In genomic region chr6:27214126-27214601, GRCh38 we compare ENCODE assay signal across 12 cellular contexts. TPM values are rescaled to one million over a fixed set of nuclear protein-coding genes. Genes with fewer than 3 reads are reported as not detected.
DNase-seq lines count a peak whose midpoint lies in the region; FAIRE-seq and TF ChIP-seq lines count a peak whose summit lies in the region.
"Had no signal": no experiment of that assay in that cellular context is flagged by ENCODE, and none has a peak within 500 bp of the region (broad histone marks: within the 10 kb centered on the region; RNA-seq: fewer than 3 reads in every experiment).

No MANE protein-coding gene starts in this region.

- no peak overlapping the region for H3K18ac ChIP-seq in mesenchymal stem cell (ENCODE audit: low read depth in 1 of 2, low read length in 2 of 2)

- H3K4me1 ChIP-seq in BE2C (no peaks in the 10 kb centered on the region), HEK293 (ENCODE audit: control insufficient read depth, insufficient read depth, low read length) (no peaks in the 10 kb centered on the region), astrocyte (ENCODE audit: insufficient read depth, low read length) (no peaks in the 10 kb centered on the region), mesenchymal stem cell (ENCODE audit: control insufficient read depth, insufficient read depth, low read depth, low read length) (peaks cover 3% of the 10 kb centered on the region), Karpas-422 (ENCODE audit: low read length) (no peaks in the 10 kb centered on the region)

- no peaks in the 10 kb centered on the region for H3K4me1 Mint-ChIP-seq in astrocyte (ENCODE audit: low read depth, unreplicated experiment)

- TF ChIP-seq CTCF in BE2C (IDR thresholded peaks at IDR 0.05; ENCODE audit: low read depth, low read length): no peak
- TF ChIP-seq CTCF in HEK293 (tag by site-specific recombination; IDR thresholded peaks at IDR 0.05): no peak; the same call in 1 of the 2 replicates
- no peak for TF ChIP-seq CTCF in astrocyte (IDR thresholded peaks at IDR 0.05; ENCODE audit: insufficient read depth, low read depth, low read length)

- H2BK15ac ChIP-seq in mesenchymal stem cell (ENCODE audit: low read depth, poor library complexity, severe bottlenecking): no peak overlapping the region

- no peaks in the 10 kb centered on the region for H4K20me1 ChIP-seq in astrocyte (ENCODE audit: insufficient read depth, low read length)
- no peaks in the 10 kb centered on the region for H4K20me1 ChIP-seq in Karpas-422 (ENCODE audit: insufficient read depth, low read depth, low read length)

- no peak overlapping the region for H2BK12ac ChIP-seq in mesenchymal stem cell (ENCODE audit: low read length in 2 of 2)

- WGBS in mesenchymal stem cell: 15% methylated on average over 17 of the region's 19 CpGs

- H3K9ac ChIP-seq in astrocyte (ENCODE audit: low read length) (no peak overlapping the region), mesenchymal stem cell (ENCODE audit: low read length) (peak overlapping the region; percentile 77), Karpas-422 (ENCODE audit: low read length) (no peak overlapping the region)

- H3K4me3 ChIP-seq in BE2C (ENCODE audit: low read depth, low read length): peak overlapping the region; percentile 70
- peak overlapping the region; percentile 72 for H3K4me3 ChIP-seq in HEK293 (ENCODE audit: low read depth, low read length)
- H3K4me3 ChIP-seq in astrocyte (ENCODE audit: insufficient read depth, low read depth, low read length): peak overlapping the region; percentile 65
- H3K4me3 ChIP-seq in mesenchymal stem cell (ENCODE audit: insufficient read depth in 1 of 2, low read depth in 1 of 2, low read length in 2 of 2): peak overlapping the region in 1 of 2 experiments; percentile 74
- no peak overlapping the region for H3K4me3 ChIP-seq in Karpas-422 (ENCODE audit: low read length)

- FAIRE-seq in astrocyte (lab: Jason Lieb, UNC): no peak
- FAIRE-seq: GM18507 had no signal

- no peaks in the 10 kb centered on the region for H3K36me3 Mint-ChIP-seq in astrocyte (ENCODE audit: low read depth, unreplicated experiment)

- peak overlapping the region; percentile 62 for H3K27ac Mint-ChIP-seq in astrocyte (ENCODE audit: unreplicated experiment)

- no peak overlapping the region for H3K23ac ChIP-seq in mesenchymal stem cell (ENCODE audit: low read length in 2 of 2)

- H2BK5ac ChIP-seq in mesenchymal stem cell (ENCODE audit: low read depth, low read length, poor library complexity, severe bottlenecking): no peak overlapping the region

- H3K9me3 ChIP-seq in BE2C: no peaks in the 10 kb centered on the region
- no peaks in the 10 kb centered on the region for H3K9me3 ChIP-seq in HEK293 (ENCODE audit: control insufficient read depth, insufficient read depth, low read depth, low read length)
- H3K9me3 ChIP-seq in astrocyte (ENCODE audit: insufficient read depth, low read depth, low read length): no peaks in the 10 kb centered on the region
- no peaks in the 10 kb centered on the region for H3K9me3 ChIP-seq in mesenchymal stem cell (ENCODE audit: control insufficient read depth, low read length)
- H3K9me3 ChIP-seq in Karpas-422 (ENCODE audit: low read length): no peaks in the 10 kb centered on the region

- CTCF ChIA-PET in HEK293 (lab: Yijun Ruan, JAX): interaction anchor here (0.7 to 1.6 kb wide), 8 partner anchors 13 to 694 kb away, joined by 3 to 5 read pairs (median 3); no protein-coding TSS in a partner anchor

- no peaks in the 10 kb centered on the region for H3K9me2 ChIP-seq in Karpas-422 (replicated peaks; ENCODE audit: insufficient read depth, low read length)

- H2AK5ac ChIP-seq in mesenchymal stem cell (ENCODE audit: low read length, severe bottlenecking): no peak overlapping the region

- H3K27me3 ChIP-seq in BE2C (no peaks in the 10 kb centered on the region), astrocyte (ENCODE audit: insufficient read depth, low read length) (no peaks in the 10 kb centered on the region), mesenchymal stem cell (ENCODE audit: control insufficient read depth in 1 of 2, insufficient read depth in 1 of 2, low read length in 2 of 2) (no peaks in the 10 kb centered on the region), Karpas-422 (ENCODE audit: low read length) (no peaks in the 10 kb centered on the region)

- H4K8ac ChIP-seq in mesenchymal stem cell (ENCODE audit: low read length): no peak overlapping the region

- peak overlapping the region; percentile 93 for H3K4me3 Mint-ChIP-seq in astrocyte (ENCODE audit: unreplicated experiment)

- H4K91ac ChIP-seq in mesenchymal stem cell (ENCODE audit: low read length): no peak overlapping the region

- H2AFZ ChIP-seq in astrocyte (ENCODE audit: low read depth, low read length): no peak overlapping the region
- H2AFZ ChIP-seq in mesenchymal stem cell (ENCODE audit: low read depth, low read length): no peak overlapping the region
- no peak overlapping the region for H2AFZ ChIP-seq in Karpas-422 (ENCODE audit: low read length)

- H3K27me3 Mint-ChIP-seq in astrocyte (ENCODE audit: low read depth, unreplicated experiment): no peaks in the 10 kb centered on the region

- H3K4me2 ChIP-seq in astrocyte (ENCODE audit: low read length): peak overlapping the region; percentile 81
- H3K4me2 ChIP-seq in mesenchymal stem cell (ENCODE audit: low read length, poor library complexity, severe bottlenecking): peak overlapping the region; percentile 51
- H3K4me2 ChIP-seq in Karpas-422 (ENCODE audit: low read depth, low read length, poor library complexity, severe bottlenecking): no peak overlapping the region

- H3K36me3 ChIP-seq in BE2C: no peaks in the 10 kb centered on the region
- no peaks in the 10 kb centered on the region; a peak in 1 of 3 replicates for H3K36me3 ChIP-seq in HEK293 (ENCODE audit: control insufficient read depth in 2 of 2, insufficient read depth in 1 of 2, low read length in 2 of 2)
- no peaks in the 10 kb centered on the region for H3K36me3 ChIP-seq in astrocyte (ENCODE audit: insufficient read depth, low read length)
- no peaks in the 10 kb centered on the region for H3K36me3 ChIP-seq in mesenchymal stem cell (ENCODE audit: control insufficient read depth in 1 of 2, insufficient read depth in 2 of 2, low read depth in 1 of 2, low read length in 2 of 2)
- H3K36me3 ChIP-seq in Karpas-422 (ENCODE audit: insufficient read depth, low read length): no peaks in the 10 kb centered on the region

- H3K27ac ChIP-seq in HEK293 (ENCODE audit: extremely low read depth, low read depth, low read length) (no peak overlapping the region), astrocyte (ENCODE audit: low read depth, low read length) (no peak overlapping the region), mesenchymal stem cell (ENCODE audit: low read length, poor library complexity, severe bottlenecking) (no peak overlapping the region), Karpas-422 (ENCODE audit: low read length) (no peak overlapping the region)

- no peak overlapping the region for H3K14ac ChIP-seq in mesenchymal stem cell (ENCODE audit: low read length in 2 of 2)

- H3K9me3 Mint-ChIP-seq in astrocyte (ENCODE audit: unreplicated experiment): peaks cover 3% of the 10 kb centered on the region

- H2BK120ac ChIP-seq in mesenchymal stem cell (ENCODE audit: low read depth, low read length): no peak overlapping the region

- POLR2A ChIA-PET in HEK293 (lab: Yijun Ruan, JAX): interaction anchor here (1.1 to 2.0 kb wide), 3 partner anchors 36 to 82 kb away, joined by 5 to 7 read pairs (median 6); no protein-coding TSS in a partner anchor

- peak; percentile 22 for DNase-seq in BE2C
- no peak for DNase-seq in astrocyte (ENCODE audit: low read depth)
- peak; percentile 29 for DNase-seq in mesenchymal stem cell
- DNase-seq in posterior vena cava (ENCODE audit: low spot score): no peak
- no peak for DNase-seq in Karpas-422
- DNase-seq in mucosa of gallbladder (ENCODE audit: low spot score): no peak
- DNase-seq in NCI-H187 treated with DMSO at 0.1 percent for 48 hours (lab: John Stamatoyannopoulos, UW): no peak
- DNase-seq: COR-L47; stimulated activated CD4-positive, alpha-beta T cell treated with anti-CD3 and anti-CD28 coated beads, Interleukin-12 subunit alpha, Interleukin-12 subunit beta, amount 100 ng/mL, for 4 hours had no signal

- H3K79me2 ChIP-seq in astrocyte (ENCODE audit: insufficient read depth, low read length) (no peaks in the 10 kb centered on the region), Karpas-422 (ENCODE audit: low read length) (no peaks in the 10 kb centered on the region)

- H3K79me1 ChIP-seq in mesenchymal stem cell (replicated peaks; ENCODE audit: low read length, poor library complexity, severe bottlenecking): no peaks in the 10 kb centered on the region

- intact Hi-C loops in posterior vena cava (cut with DNase I): no loop called here

- no peak overlapping the region for H3K4ac ChIP-seq in mesenchymal stem cell (ENCODE audit: low read depth in 1 of 2, low read length in 2 of 2)

TF ChIP-seq in HEK293, 187 proteins besides CTCF, POLR2A, EP300 and RAD21 (continues in another document):
- TF ChIP-seq SP7 (tag by site-specific recombination; IDR thresholded peaks at IDR 0.05) (no peak), ZNF580 (tag by site-specific recombination; IDR thresholded peaks at IDR 0.05) (peak; percentile 93), ZNF221 (tag by site-specific recombination; IDR thresholded peaks at IDR 0.05; ENCODE audit: borderline replicate concordance) (no peak), MYNN (tag by site-specific recombination; IDR thresholded peaks at IDR 0.05; ENCODE audit: borderline replicate concordance) (no peak), ZNF2 (tag by site-specific recombination; IDR thresholded peaks at IDR 0.05) (0 out of 2 replicates have a peak, but pooled peaks have one; percentile 3), EGR2 (tag by site-specific recombination; IDR thresholded peaks at IDR 0.05; ENCODE audit: low read depth) (no peak), ZNF335 (tag by site-specific recombination; conservative IDR thresholded peaks at IDR 0.05) (peak; percentile 64)

RNA-seq across cellular contexts. Expression of gene PRSS16, which starts 33.3 kb away (rescaled TPM):
- not detected for polyA plus RNA-seq in BE2C (2012; ENCODE audit: insufficient read depth, insufficient read length, low read depth)
- total RNA-seq in astrocyte: 2.0 and 2.3 TPM in 2 replicates
- polyA plus RNA-seq in mesenchymal stem cell (2013, experiment 1 of 2): 0.17 TPM
- polyA plus RNA-seq in mesenchymal stem cell (2013, experiment 2 of 2): 0.21 TPM
- under 1 TPM in 1 of 2 donors, not detected in 1; 0.28 TPM for total RNA-seq in posterior vena cava
- 0.94 TPM in 1 of 2 replicates, not detected in the other for total RNA-seq in Karpas-422 (2014; rRNA removed; shearing (Covaris generic); ENCODE audit: low replicate concordance)
- 35.1 TPM for total RNA-seq in mucosa of gallbladder
- total RNA-seq: cardiac septum had no signal

Comparison
In these comparisons a context has a peak if more than half of its experiments do, and no peak if none do; other contexts are left out.
1. DNase-seq: peak in BE2C (single experiment) and mesenchymal stem cell (single experiment); none in astrocyte (single experiment), posterior vena cava (single experiment), Karpas-422 (single experiment), mucosa of gallbladder (single experiment) and NCI-H187 treated with DMSO at 0.1 percent for 48 hours (single experiment).
2. RNA of gene PRSS16, which starts 33.3 kb away (total RNA-seq): 35.1 TPM in mucosa of gallbladder (single experiment); 2.0 to 2.3 TPM in astrocyte, 0.28 TPM in posterior vena cava and 0.94 TPM in Karpas-422; every median in the first group is over 10 times any median in the second.